11 cellular contexts compared by ENCODE assay signal in genomic region chr11:128724891-128725611, GRCh38. TPM values are rescaled to one million over a fixed set of nuclear protein-coding genes. Genes with fewer than 3 reads are reported as not detected.
A peak's percentile ranks its signal among the peaks of the same experiment; 100 is the strongest.
DNase-seq lines count a peak whose midpoint lies in the region; ATAC-seq, FAIRE-seq and TF ChIP-seq lines count a peak whose summit lies in the region.
"Had no signal": no experiment of that assay in that cellular context is flagged by ENCODE, and none has a peak within 500 bp of the region (broad histone marks: within the 10 kb centered on the region; RNA-seq: fewer than 3 reads in every experiment).

No MANE protein-coding gene starts in this region.

- peak overlapping the region; percentile 98 for H3K27ac Mint-ChIP-seq in central memory CD8-positive, alpha-beta T cell (ENCODE audit: low read depth)

- H3K27me3 Mint-ChIP-seq in central memory CD8-positive, alpha-beta T cell, result no peaks in the 10 kb centered on the region

- H3K4me1 ChIP-seq in BLaER1 (peaks cover 99% of the 10 kb centered on the region), kidney (ENCODE audit: control insufficient read depth in 1 of 2, insufficient read depth in 1 of 2, low read depth in 1 of 2, low read length in 2 of 2) (peaks cover 8 to 30% of the 10 kb centered on the region in 2 donors)

- DNase-seq in central memory CD8-positive, alpha-beta T cell (ENCODE audit: low spot score in 2 of 2), result no peak
- DNase-seq in coronary artery (ENCODE audit: low spot score), result no peak
- no peak for DNase-seq in frontal cortex (ENCODE audit: low spot score in 2 of 2)
- DNase-seq in kidney, result no peak
- DNase-seq: activated gamma-delta T cell, NCI-H2171 had no signal

- no peaks in the 10 kb centered on the region for H3K9me3 Mint-ChIP-seq in central memory CD8-positive, alpha-beta T cell

- H3K4me3 Mint-ChIP-seq in central memory CD8-positive, alpha-beta T cell, result peak overlapping the region; percentile 82

- TF ChIP-seq CTCF in coronary artery (IDR thresholded peaks at IDR 0.05) (no peak), kidney (IDR thresholded peaks at IDR 0.05; ENCODE audit: borderline replicate concordance, extremely low read depth, insufficient read depth) (no peak)

- intact Hi-C loops in kidney (cut with DNase I), result no loop called here

- FAIRE-seq in frontal cortex (lab: Jason Lieb, UNC), result no peak
- FAIRE-seq in kidney (lab: Jason Lieb, UNC), result no peak
- FAIRE-seq: endometrium had no signal

- H3K4me1 Mint-ChIP-seq in central memory CD8-positive, alpha-beta T cell, result peaks cover 97% of the 10 kb centered on the region

- peak overlapping the region; percentile 62; the same call in 1 of the 2 replicates for H3K27ac ChIP-seq in BLaER1
- H3K27ac ChIP-seq in coronary artery, result peak overlapping the region in 1 of 2 donors; percentile 50
- no peak overlapping the region for H3K27ac ChIP-seq in kidney (ENCODE audit: low read depth in 2 of 2, low read length in 2 of 2)

- H3K9ac ChIP-seq in BLaER1 (peak overlapping the region; percentile 28; the same call in 1 of the 2 replicates), kidney (ENCODE audit: low read length in 2 of 2) (no peak overlapping the region)

- peaks cover 100% of the 10 kb centered on the region for H4K20me1 ChIP-seq in BLaER1

- H3K4me2 ChIP-seq in BLaER1, result peak overlapping the region; percentile 97

- H3K4me3 ChIP-seq in BLaER1, result peak overlapping the region; percentile 37
- H3K4me3 ChIP-seq in coronary artery, result no peak overlapping the region
- no peak overlapping the region for H3K4me3 ChIP-seq in kidney (ENCODE audit: low read length in 2 of 2)

- no peaks in the 10 kb centered on the region for H3K27me3 ChIP-seq in BLaER1

- peaks cover 73% of the 10 kb centered on the region for H3K36me3 ChIP-seq in BLaER1
- no peaks in the 10 kb centered on the region for H3K36me3 ChIP-seq in kidney (ENCODE audit: control insufficient read depth in 1 of 2, insufficient read depth in 2 of 2, low read length in 2 of 2)

- peaks cover 35% of the 10 kb centered on the region for H3K36me3 Mint-ChIP-seq in central memory CD8-positive, alpha-beta T cell (ENCODE audit: insufficient read depth)

- H3K9me3 ChIP-seq in BLaER1, result no peaks in the 10 kb centered on the region
- no peaks in the 10 kb centered on the region for H3K9me3 ChIP-seq in kidney (ENCODE audit: control insufficient read depth in 1 of 2, low read length in 2 of 2)

- ATAC-seq in GM18907 (IDR thresholded peaks at IDR 0.05; ENCODE audit: unreplicated experiment), result peak; percentile 16
- peak; percentile 17 for ATAC-seq in HG03439 (IDR thresholded peaks at IDR 0.05; ENCODE audit: unreplicated experiment)
- peak; percentile 4 for ATAC-seq in central memory CD8-positive, alpha-beta T cell (replicated peaks; ENCODE audit: extremely low read depth, poor library complexity, severe bottlenecking)
- ATAC-seq in HG03378 (IDR thresholded peaks at IDR 0.05; ENCODE audit: unreplicated experiment), result no peak

RNA-seq across cellular contexts. Expression of gene FLI1, which starts 31.2 kb away (rescaled TPM):
- 3.7 TPM for total RNA-seq in frontal cortex
- 28.2 TPM for total RNA-seq in kidney
- 5.7 TPM for polyA plus RNA-seq in kidney (ENCODE audit: insufficient read depth, low read depth, low replicate concordance)
